Comparison of ENCODE assay signal across 18 cellular contexts in the genomic region with DNA sequence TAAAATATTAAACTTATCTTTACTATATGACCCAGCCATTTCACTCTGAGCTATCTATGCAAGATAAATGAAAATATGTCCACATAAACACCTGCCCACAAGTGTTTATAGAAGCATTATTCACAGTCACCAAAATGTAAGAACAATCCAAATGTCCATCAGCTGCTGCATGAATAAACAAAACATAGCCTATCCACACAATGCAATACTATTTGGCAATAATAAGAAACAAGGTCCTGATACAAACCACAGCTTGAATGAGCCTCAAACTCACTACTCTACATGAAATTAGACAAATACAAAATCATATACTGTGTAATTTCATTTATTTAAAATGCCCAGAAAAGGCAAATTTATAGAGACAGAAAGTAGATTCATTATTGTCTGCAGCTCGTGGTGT.
"Had no signal": no experiment of that assay in that cellular context is flagged by ENCODE, and none has a peak within 500 bp of the region (broad histone marks: within the 10 kb centered on the region; RNA-seq: fewer than 3 reads in every experiment).

No MANE protein-coding gene starts in this region.

- H3K4me1 ChIP-seq: breast epithelium, esophagus muscularis mucosa, parathyroid adenoma, spleen, tibial artery had no signal

- ATAC-seq: activated T-cell treated with anti-CD3 and anti-CD28 coated beads, Interleukin-2, amount 50 U/mL, for 4 hours; stimulated activated naive B cell treated with anti-CD40 and anti-IgM and Interleukin-4, amounts not matched to agents 10 μg/mL and 1 μg/mL and 100 μg/mL, for 72 hours had no signal

- H3K4me1 Mint-ChIP-seq: activated CD4-positive, alpha-beta T cell treated with anti-CD3 and anti-CD28 coated beads, Interleukin-2, amount 10 ng/mL, durations not matched to agents 7 days and 5 days; immature natural killer cell; stimulated activated naive B cell treated with anti-CD40 and anti-IgM and Interleukin-4, amounts not matched to agents 10 μg/mL and 1 μg/mL and 100 μg/mL, for 72 hours had no signal

- DNase-seq: activated CD4-positive, alpha-beta T cell treated with anti-CD3 and anti-CD28 coated beads, Interleukin-2, amount 10 ng/mL, durations not matched to agents 7 days and 5 days; activated CD8-positive, alpha-beta memory T cell treated with anti-CD3 and anti-CD28 coated beads, Interleukin-2, amount 50 U/mL, for 4 hours; activated naive CD4-positive, alpha-beta T cell treated with anti-CD3 and anti-CD28 coated beads for 36 hours; activated T-cell treated with anti-CD3 and anti-CD28 coated beads, Interleukin-2, amount 50 U/mL, for 4 hours; aorta; cerebellar nuclear complex; effector CD8-positive, alpha-beta T cell; immature natural killer cell; retina; spleen; stimulated activated naive B cell treated with anti-CD40 and anti-IgM and Interleukin-4, amounts not matched to agents 10 μg/mL and 1 μg/mL and 100 μg/mL, for 72 hours; T-helper 1 cell; T-helper 9 cell; tibial artery had no signal

- H3K27me3 ChIP-seq: breast epithelium, esophagus muscularis mucosa, spleen, tibial artery had no signal

- H3K36me3 Mint-ChIP-seq: stimulated activated naive B cell treated with anti-CD40 and anti-IgM and Interleukin-4, amounts not matched to agents 10 μg/mL and 1 μg/mL and 100 μg/mL, for 72 hours had no signal

- H3K27ac Mint-ChIP-seq: activated CD4-positive, alpha-beta T cell treated with anti-CD3 and anti-CD28 coated beads, Interleukin-2, amount 10 ng/mL, durations not matched to agents 7 days and 5 days; activated naive CD4-positive, alpha-beta T cell treated with anti-CD3 and anti-CD28 coated beads for 36 hours; immature natural killer cell; nephron; stimulated activated naive B cell treated with anti-CD40 and anti-IgM and Interleukin-4, amounts not matched to agents 10 μg/mL and 1 μg/mL and 100 μg/mL, for 72 hours had no signal

- H3K27ac ChIP-seq: breast epithelium, esophagus muscularis mucosa, parathyroid adenoma, spleen, tibial artery had no signal

- H3K4me3 Mint-ChIP-seq: activated CD4-positive, alpha-beta T cell treated with anti-CD3 and anti-CD28 coated beads, Interleukin-2, amount 10 ng/mL, durations not matched to agents 7 days and 5 days; activated naive CD4-positive, alpha-beta T cell treated with anti-CD3 and anti-CD28 coated beads for 36 hours; activated T-cell treated with anti-CD3 and anti-CD28 coated beads, Interleukin-2, amount 50 U/mL, for 4 hours; immature natural killer cell; nephron; stimulated activated naive B cell treated with anti-CD40 and anti-IgM and Interleukin-4, amounts not matched to agents 10 μg/mL and 1 μg/mL and 100 μg/mL, for 72 hours had no signal

- H3K9me3 ChIP-seq: breast epithelium, esophagus muscularis mucosa, tibial artery had no signal

- H3K4me3 ChIP-seq: breast epithelium, esophagus muscularis mucosa, spleen, tibial artery had no signal

- H3K27me3 Mint-ChIP-seq: activated CD4-positive, alpha-beta T cell treated with anti-CD3 and anti-CD28 coated beads, Interleukin-2, amount 10 ng/mL, durations not matched to agents 7 days and 5 days; stimulated activated naive B cell treated with anti-CD40 and anti-IgM and Interleukin-4, amounts not matched to agents 10 μg/mL and 1 μg/mL and 100 μg/mL, for 72 hours had no signal

- H3K36me3 ChIP-seq: breast epithelium, esophagus muscularis mucosa, spleen, tibial artery had no signal
